In genomic region chr18:9804517-9805104, GRCh38 we compare ENCODE assay signal across 11 cellular contexts.
A peak's percentile ranks its signal among the peaks of the same experiment; 100 is the strongest.
DNase-seq lines count a peak whose midpoint lies in the region; ATAC-seq and TF ChIP-seq lines count a peak whose summit lies in the region.
"Had no signal": no experiment of that assay in that cellular context is flagged by ENCODE, and none has a peak within 500 bp of the region (broad histone marks: within the 10 kb centered on the region; RNA-seq: fewer than 3 reads in every experiment).

No MANE protein-coding gene starts in this region.

- no peaks in the 10 kb centered on the region for H3K36me3 ChIP-seq in SK-N-MC (ENCODE audit: insufficient read depth, low read length)
- H3K36me3 ChIP-seq in right atrium auricular region, result no peaks in the 10 kb centered on the region
- peaks cover 0 to 45% (median 0%) of the 10 kb centered on the region in 6 donors for H3K36me3 ChIP-seq in spleen
- no peaks in the 10 kb centered on the region for H3K36me3 ChIP-seq in endodermal cell (ENCODE audit: control insufficient read depth, insufficient read depth, low read length)
- H3K36me3 ChIP-seq: brain microvascular endothelial cell had no signal

- TF ChIP-seq CTCF in right atrium auricular region (IDR thresholded peaks at IDR 0.05) (no peak), spleen (IDR thresholded peaks at IDR 0.05 in 8 of 11, conservative IDR thresholded peaks at IDR 0.05 in 3 of 11) (no peak), natural killer cell (IDR thresholded peaks at IDR 0.05) (no peak), endodermal cell (conservative IDR thresholded peaks at IDR 0.05) (no peak)

- H3K27me3 Mint-ChIP-seq in natural killer cell (ENCODE audit: low read depth in 2 of 2), result peaks cover 5 to 16% of the 10 kb centered on the region in 2 donors
- H3K27me3 Mint-ChIP-seq in endodermal cell (ENCODE audit: insufficient read depth), result peaks cover 12% of the 10 kb centered on the region

- DNase-seq in HT-29 (ENCODE audit: low spot score) (peak; percentile 18), SK-N-MC (ENCODE audit: low read depth, low spot score) (no peak), right atrium auricular region (ENCODE audit: low spot score) (no peak), spleen (no peak), natural killer cell (no peak), endodermal cell (no peak), NCI-H1105 (lab: John Stamatoyannopoulos, UW) (no peak)
- DNase-seq: brain microvascular endothelial cell, NCI-H526 had no signal

- intact Hi-C loops in spleen (cut with DNase I; ENCODE audit: low total_unique reads), result no loop called here
- intact Hi-C loops in natural killer cell (cut with micrococcal nuclease), result no loop called here

- H3K27ac ChIP-seq in SK-N-MC, result no peak overlapping the region
- peak overlapping the region; percentile 75 to 80 for H3K27ac ChIP-seq in right atrium auricular region
- peak overlapping the region in 7 of 8 donors; percentile 36 to 86 (median 78) for H3K27ac ChIP-seq in spleen
- H3K27ac ChIP-seq in endodermal cell (ENCODE audit: low read depth, low read length), result no peak overlapping the region
- H3K27ac ChIP-seq: brain microvascular endothelial cell had no signal

- no peaks in the 10 kb centered on the region for H3K9me3 Mint-ChIP-seq in natural killer cell
- H3K9me3 Mint-ChIP-seq in endodermal cell, result peaks cover 10% of the 10 kb centered on the region
- H3K9me3 Mint-ChIP-seq: T-helper 2 cell treated with Interferon-gamma antibody and Interleukin-4, amounts not matched to agents 5 μg/mL and 100 μg/mL, for 36 hours had no signal

- H3K4me3 ChIP-seq in SK-N-MC (peak overlapping the region; percentile 55), right atrium auricular region (no peak overlapping the region), spleen (peak overlapping the region in 1 of 8 donors; percentile 21), endodermal cell (ENCODE audit: low read length) (no peak overlapping the region)

- H3K27me3 ChIP-seq in right atrium auricular region, result no peaks in the 10 kb centered on the region
- no peaks in the 10 kb centered on the region for H3K27me3 ChIP-seq in spleen (replicated peaks in 1 of 7)
- peaks cover 4% of the 10 kb centered on the region for H3K27me3 ChIP-seq in endodermal cell (ENCODE audit: control insufficient read depth, insufficient read depth, low read length, poor library complexity, severe bottlenecking)
- H3K27me3 ChIP-seq: brain microvascular endothelial cell had no signal

- H3K4me1 Mint-ChIP-seq in natural killer cell (no peaks in the 10 kb centered on the region), endodermal cell (peaks cover 28% of the 10 kb centered on the region)

- H3K9me3 ChIP-seq in SK-N-MC (ENCODE audit: low read depth, low read length), result no peaks in the 10 kb centered on the region
- H3K9me3 ChIP-seq in right atrium auricular region, result no peaks in the 10 kb centered on the region
- H3K9me3 ChIP-seq in spleen, result no peaks in the 10 kb centered on the region
- H3K9me3 ChIP-seq in endodermal cell (ENCODE audit: control insufficient read depth, low read length), result peaks cover 6% of the 10 kb centered on the region

- no peak overlapping the region for H3K27ac Mint-ChIP-seq in natural killer cell
- H3K27ac Mint-ChIP-seq in endodermal cell, result no peak overlapping the region
- H3K27ac Mint-ChIP-seq: T-helper 2 cell treated with Interferon-gamma antibody and Interleukin-4, amounts not matched to agents 5 μg/mL and 100 μg/mL, for 36 hours had no signal

- WGBS in spleen, 5 donors, result 45 to 78% (median 53%) methylated on average over 5 of the region's 5 CpGs
- whole genome bisulfite sequencing in endodermal cell (ENCODE audit: insufficient coverage in 1 of 2, insufficient read length in 1 of 2), 2 experiments, result 89 to 90% methylated on average over 3 to 5 of the region's 5 CpGs

- H3K4me3 Mint-ChIP-seq in natural killer cell (no peak overlapping the region), endodermal cell (no peak overlapping the region)
- H3K4me3 Mint-ChIP-seq: T-helper 2 cell treated with Interferon-gamma antibody and Interleukin-4, amounts not matched to agents 5 μg/mL and 100 μg/mL, for 36 hours had no signal

- no peak for ATAC-seq in natural killer cell
- no peak for ATAC-seq in GM21367 (IDR thresholded peaks at IDR 0.05; ENCODE audit: unreplicated experiment)

- H3K36me3 Mint-ChIP-seq in natural killer cell (no peaks in the 10 kb centered on the region), endodermal cell (ENCODE audit: low read depth) (peaks cover 4% of the 10 kb centered on the region)

- H3K9ac ChIP-seq in SK-N-MC (ENCODE audit: insufficient read length), result no peak overlapping the region
- no peak overlapping the region for H3K9ac ChIP-seq in endodermal cell (ENCODE audit: extremely low read depth, low read length, poor library complexity, severe bottlenecking)

- H3K4me1 ChIP-seq in right atrium auricular region, result peaks cover 0 to 46% of the 10 kb centered on the region in 2 donors
- peaks cover 0 to 49% (median 34%) of the 10 kb centered on the region in 6 donors for H3K4me1 ChIP-seq in spleen
- peaks cover 13% of the 10 kb centered on the region for H3K4me1 ChIP-seq in endodermal cell (ENCODE audit: control insufficient read depth, insufficient read depth, low read length)

- no peak for TF ChIP-seq POLR2A in spleen (IDR thresholded peaks at IDR 0.05)

Comparison
In these comparisons a context has a peak if more than half of its experiments do, and no peak if none do; other contexts are left out.
1. H3K27ac ChIP-seq: peak in right atrium auricular region (2 of 2) and spleen (7 of 8); none in SK-N-MC (single experiment) and endodermal cell (single experiment).